1 cellular context compared by ENCODE assay signal in the genomic region with DNA sequence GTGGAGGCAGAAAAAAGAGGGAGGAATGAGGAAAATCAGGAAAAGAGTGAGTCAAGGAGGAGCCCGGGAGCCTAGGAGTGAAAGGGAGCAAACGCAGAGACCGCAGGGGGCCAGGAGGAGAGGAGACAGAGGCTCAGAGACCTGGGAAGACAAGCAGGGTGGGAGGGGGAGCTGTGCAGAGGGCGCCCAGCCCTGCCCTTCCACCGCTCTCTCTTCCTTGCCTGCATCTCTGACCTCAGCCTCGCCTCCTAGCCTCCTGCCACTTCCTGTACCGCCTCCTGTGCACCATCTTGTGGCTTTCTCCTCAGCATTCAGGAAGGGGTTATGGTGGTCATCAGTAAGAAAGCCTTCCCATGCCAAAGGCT.
TF ChIP-seq lines count a peak whose summit lies in the region.

No MANE protein-coding gene starts in this region.

TF ChIP-seq in H1, 55 proteins besides CTCF, POLR2A, EP300 and RAD21:
- TF ChIP-seq USF2 (IDR thresholded peaks at IDR 0.05; ENCODE audit: low read length) (no peak), SIRT6 (IDR thresholded peaks at IDR 0.05; ENCODE audit: low read length) (no peak), CHD2 (IDR thresholded peaks at IDR 0.05; ENCODE audit: low read length) (no peak), BRCA1 (IDR thresholded peaks at IDR 0.05; ENCODE audit: low read depth, low read length) (no peak), FOSL1 (IDR thresholded peaks at IDR 0.05; ENCODE audit: insufficient read depth, low read depth, low read length) (no peak), SIX5 (IDR thresholded peaks at IDR 0.05; ENCODE audit: low read depth, low read length) (no peak), EGR1 (IDR thresholded peaks at IDR 0.05; ENCODE audit: borderline replicate concordance, low read depth, low read length) (no peak), GABPA (IDR thresholded peaks at IDR 0.05; ENCODE audit: borderline replicate concordance, insufficient read depth, low read length) (no peak), KDM1A (IDR thresholded peaks at IDR 0.05; ENCODE audit: borderline replicate concordance, low read length) (no peak), GTF2F1 (IDR thresholded peaks at IDR 0.05; ENCODE audit: borderline replicate concordance, low read depth, low read length) (no peak), NANOG (IDR thresholded peaks at IDR 0.05; ENCODE audit: insufficient read depth, low read depth, low read length, poor library complexity, severe bottlenecking) (no peak), ZNF274 (IDR thresholded peaks at IDR 0.05; ENCODE audit: borderline replicate concordance, extremely low read depth, low read length) (no peak)
